1 cellular context compared by ENCODE assay signal in the genomic region with DNA sequence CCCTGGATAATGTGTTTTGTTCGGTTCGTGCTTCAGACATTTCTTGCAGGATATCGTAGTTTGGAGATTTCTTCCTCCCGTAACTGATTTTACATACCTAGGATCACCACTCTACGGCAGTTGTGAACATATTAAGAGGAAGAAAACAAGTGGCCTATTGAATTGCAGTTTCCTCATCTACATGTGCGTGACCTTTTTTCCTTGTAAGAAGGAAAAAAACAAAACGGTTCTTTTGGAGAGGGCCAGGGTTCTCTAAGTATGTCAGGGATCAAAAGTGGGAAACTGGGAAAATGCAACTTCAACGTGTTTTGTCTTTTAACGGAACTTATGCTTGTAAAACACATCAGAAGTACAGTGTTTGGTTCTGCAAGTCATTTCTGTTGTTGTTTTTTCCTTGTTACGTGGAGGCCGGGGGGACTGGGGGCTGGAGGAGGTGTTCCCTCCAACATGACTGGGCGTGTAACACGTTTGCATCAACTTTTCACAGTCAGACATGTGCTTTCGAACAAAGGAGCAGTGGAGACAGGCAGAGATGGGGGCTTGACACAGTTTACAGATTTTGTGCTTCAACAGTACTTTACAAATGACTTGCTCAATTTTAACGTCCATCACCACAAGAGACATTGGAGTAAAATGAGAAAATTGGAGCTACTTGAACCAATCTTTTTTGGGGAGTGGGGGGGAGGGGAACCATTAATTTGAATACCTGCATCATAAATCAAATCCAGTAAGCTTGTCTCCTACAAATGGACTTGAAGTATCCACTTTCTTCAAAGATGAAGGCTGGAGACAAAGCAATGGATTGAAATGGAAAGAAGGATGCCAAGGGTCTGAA.
TF ChIP-seq lines count a peak whose summit lies in the region.

No MANE protein-coding gene starts in this region.

TF ChIP-seq in GM23338, 12 proteins besides CTCF, POLR2A, EP300 and RAD21 (continued from another document):
- TF ChIP-seq, protein P1, sequence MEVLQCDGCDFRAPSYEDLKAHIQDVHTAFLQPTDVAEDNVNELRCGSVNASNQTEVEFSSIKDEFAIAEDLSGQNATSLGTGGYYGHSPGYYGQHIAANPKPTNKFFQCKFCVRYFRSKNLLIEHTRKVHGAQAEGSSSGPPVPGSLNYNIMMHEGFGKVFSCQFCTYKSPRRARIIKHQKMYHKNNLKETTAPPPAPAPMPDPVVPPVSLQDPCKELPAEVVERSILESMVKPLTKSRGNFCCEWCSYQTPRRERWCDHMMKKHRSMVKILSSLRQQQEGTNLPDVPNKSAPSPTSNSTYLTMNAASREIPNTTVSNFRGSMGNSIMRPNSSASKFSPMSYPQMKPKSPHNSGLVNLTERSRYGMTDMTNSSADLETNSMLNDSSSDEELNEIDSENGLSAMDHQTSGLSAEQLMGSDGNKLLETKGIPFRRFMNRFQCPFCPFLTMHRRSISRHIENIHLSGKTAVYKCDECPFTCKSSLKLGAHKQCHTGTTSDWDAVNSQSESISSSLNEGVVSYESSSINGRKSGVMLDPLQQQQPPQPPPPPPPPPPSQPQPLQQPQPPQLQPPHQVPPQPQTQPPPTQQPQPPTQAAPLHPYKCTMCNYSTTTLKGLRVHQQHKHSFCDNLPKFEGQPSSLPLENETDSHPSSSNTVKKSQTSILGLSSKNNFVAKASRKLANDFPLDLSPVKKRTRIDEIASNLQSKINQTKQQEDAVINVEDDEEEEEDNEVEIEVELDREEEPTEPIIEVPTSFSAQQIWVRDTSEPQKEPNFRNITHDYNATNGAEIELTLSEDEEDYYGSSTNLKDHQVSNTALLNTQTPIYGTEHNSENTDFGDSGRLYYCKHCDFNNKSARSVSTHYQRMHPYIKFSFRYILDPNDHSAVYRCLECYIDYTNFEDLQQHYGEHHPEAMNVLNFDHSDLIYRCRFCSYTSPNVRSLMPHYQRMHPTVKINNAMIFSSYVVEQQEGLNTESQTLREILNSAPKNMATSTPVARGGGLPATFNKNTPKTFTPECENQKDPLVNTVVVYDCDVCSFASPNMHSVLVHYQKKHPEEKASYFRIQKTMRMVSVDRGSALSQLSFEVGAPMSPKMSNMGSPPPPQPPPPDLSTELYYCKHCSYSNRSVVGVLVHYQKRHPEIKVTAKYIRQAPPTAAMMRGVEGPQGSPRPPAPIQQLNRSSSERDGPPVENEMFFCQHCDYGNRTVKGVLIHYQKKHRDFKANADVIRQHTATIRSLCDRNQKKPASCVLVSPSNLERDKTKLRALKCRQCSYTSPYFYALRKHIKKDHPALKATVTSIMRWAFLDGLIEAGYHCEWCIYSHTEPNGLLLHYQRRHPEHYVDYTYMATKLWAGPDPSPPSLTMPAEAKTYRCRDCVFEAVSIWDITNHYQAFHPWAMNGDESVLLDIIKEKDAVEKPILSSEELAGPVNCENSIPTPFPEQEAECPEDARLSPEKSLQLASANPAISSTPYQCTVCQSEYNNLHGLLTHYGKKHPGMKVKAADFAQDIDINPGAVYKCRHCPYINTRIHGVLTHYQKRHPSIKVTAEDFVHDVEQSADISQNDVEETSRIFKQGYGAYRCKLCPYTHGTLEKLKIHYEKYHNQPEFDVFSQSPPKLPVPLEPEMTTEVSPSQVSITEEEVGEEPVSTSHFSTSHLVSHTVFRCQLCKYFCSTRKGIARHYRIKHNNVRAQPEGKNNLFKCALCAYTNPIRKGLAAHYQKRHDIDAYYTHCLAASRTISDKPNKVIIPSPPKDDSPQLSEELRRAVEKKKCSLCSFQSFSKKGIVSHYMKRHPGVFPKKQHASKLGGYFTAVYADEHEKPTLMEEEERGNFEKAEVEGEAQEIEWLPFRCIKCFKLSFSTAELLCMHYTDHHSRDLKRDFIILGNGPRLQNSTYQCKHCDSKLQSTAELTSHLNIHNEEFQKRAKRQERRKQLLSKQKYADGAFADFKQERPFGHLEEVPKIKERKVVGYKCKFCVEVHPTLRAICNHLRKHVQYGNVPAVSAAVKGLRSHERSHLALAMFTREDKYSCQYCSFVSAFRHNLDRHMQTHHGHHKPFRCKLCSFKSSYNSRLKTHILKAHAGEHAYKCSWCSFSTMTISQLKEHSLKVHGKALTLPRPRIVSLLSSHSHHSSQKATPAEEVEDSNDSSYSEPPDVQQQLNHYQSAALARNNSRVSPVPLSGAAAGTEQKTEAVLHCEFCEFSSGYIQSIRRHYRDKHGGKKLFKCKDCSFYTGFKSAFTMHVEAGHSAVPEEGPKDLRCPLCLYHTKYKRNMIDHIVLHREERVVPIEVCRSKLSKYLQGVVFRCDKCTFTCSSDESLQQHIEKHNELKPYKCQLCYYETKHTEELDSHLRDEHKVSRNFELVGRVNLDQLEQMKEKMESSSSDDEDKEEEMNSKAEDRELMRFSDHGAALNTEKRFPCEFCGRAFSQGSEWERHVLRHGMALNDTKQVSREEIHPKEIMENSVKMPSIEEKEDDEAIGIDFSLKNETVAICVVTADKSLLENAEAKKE (CRISPR knock-in tag; IDR thresholded peaks at IDR 0.05) = no peak
- TF ChIP-seq REST (IDR thresholded peaks at IDR 0.05; ENCODE audit: unreplicated experiment) (no peak), JUNB (IDR thresholded peaks at IDR 0.05; ENCODE audit: unreplicated experiment) (no peak), POLR2AphosphoS5 (IDR thresholded peaks at IDR 0.05; ENCODE audit: low read depth) (peak; percentile 62)
TF ChIP-seq in GM23338: peak in this region for 2.
